ENCODE assay signal across 1 cellular context in genomic region chr7:155453296-155454182, GRCh38.
TF ChIP-seq lines count a peak whose summit lies in the region.

No MANE protein-coding gene starts in this region.

TF ChIP-seq in SK-N-SH, 30 proteins besides CTCF, POLR2A, EP300 and RAD21 (continued from another document):
- TF ChIP-seq REST (IDR thresholded peaks at IDR 0.05; ENCODE audit: low read depth, low read length) (no peak), CHD2 (IDR thresholded peaks at IDR 0.05; ENCODE audit: low read length, partially characterized antibody) (no peak), SIN3A (IDR thresholded peaks at IDR 0.05; ENCODE audit: borderline replicate concordance, low read depth, low read length) (no peak), YY1 (IDR thresholded peaks at IDR 0.05; ENCODE audit: low read depth) (no peak), GABPA (IDR thresholded peaks at IDR 0.05; ENCODE audit: low read depth) (no peak), TCF12 (IDR thresholded peaks at IDR 0.05) (no peak), USF2 (IDR thresholded peaks at IDR 0.05; ENCODE audit: borderline replicate concordance, low read depth, low read length) (no peak), POLR2AphosphoS5 (IDR thresholded peaks at IDR 0.05; ENCODE audit: low read depth, low read length) (no peak), FOSL2 (IDR thresholded peaks at IDR 0.05; ENCODE audit: borderline replicate concordance, low read depth) (no peak), ELF1 (IDR thresholded peaks at IDR 0.05) (no peak), MAX (IDR thresholded peaks at IDR 0.05; ENCODE audit: low read depth) (no peak), IRF3 (IDR thresholded peaks at IDR 0.05; ENCODE audit: low read depth, low read length) (no peak)
